ENCODE assay signal across 32 cellular contexts in genomic region chr12:30843211-30843610, GRCh38.
"Had no signal": no experiment of that assay in that cellular context is flagged by ENCODE, and none has a peak within 500 bp of the region (broad histone marks: within the 10 kb centered on the region; RNA-seq: fewer than 3 reads in every experiment).

No MANE protein-coding gene starts in this region.

- H3K27me3 Mint-ChIP-seq: activated naive CD4-positive, alpha-beta T cell treated with anti-CD3 and anti-CD28 coated beads, Interleukin-2, amount 10 ng/mL, durations not matched to agents 7 days and 5 days; activated naive CD4-positive, alpha-beta T cell treated with anti-CD3 and anti-CD28 coated beads, Interleukin-2, amount 50 U/mL, for 24 hours; activated T-cell treated with anti-CD3 and anti-CD28 coated beads, Interleukin-2, amount 50 U/mL, for 24 hours; central memory CD8-positive, alpha-beta T cell had no signal

- H3K27ac Mint-ChIP-seq: activated B cell treated with CpG ODN at 0.5 μM for 24 hours; activated CD4-positive, alpha-beta memory T cell treated with anti-CD3 and anti-CD28 coated beads, Interleukin-2, amount 10 ng/mL, durations not matched to agents 7 days and 5 days; activated CD4-positive, alpha-beta T cell treated with anti-CD3 and anti-CD28 coated beads, Interleukin-2, amount 10 ng/mL, durations not matched to agents 24 days and 14 days; activated CD8-positive, alpha-beta memory T cell treated with anti-CD3 and anti-CD28 coated beads, Interleukin-2, amount 10 ng/mL, durations not matched to agents 7 days and 5 days; activated CD8-positive, alpha-beta T cell treated with anti-CD3 and anti-CD28 coated beads, Interleukin-2, amount 10 ng/mL, durations not matched to agents 7 days and 5 days; activated naive CD4-positive, alpha-beta T cell treated with anti-CD3 and anti-CD28 coated beads, Interleukin-2, amount 10 ng/mL, durations not matched to agents 7 days and 5 days; activated naive CD4-positive, alpha-beta T cell treated with anti-CD3 and anti-CD28 coated beads, Interleukin-2, amount 50 U/mL, for 24 hours; activated naive CD8-positive, alpha-beta T cell; activated naive CD8-positive, alpha-beta T cell treated with anti-CD3 and anti-CD28 coated beads, Interleukin-2, amount 10 ng/mL, durations not matched to agents 7 days and 5 days; activated naive CD8-positive, alpha-beta T cell treated with anti-CD3 and anti-CD28 coated beads, Interleukin-2, amount 50 U/mL, for 24 hours; activated T-cell treated with anti-CD3 and anti-CD28 coated beads, Interleukin-2, amount 50 U/mL, for 24 hours; activated T-helper 2 cell treated with anti-CD3 and anti-CD28 coated beads, Interferon-gamma antibody, Interleukin-2, Interleukin-4, amounts not matched to agents 10 μg/mL and 5 μg/mL and 100 μg/mL, durations not matched to agents 14 hours and 24 hours and 36 hours; brain; T-helper 17 cell had no signal

- DNase-seq: activated B cell treated with CpG ODN at 0.5 μM for 24 hours; activated CD4-positive, alpha-beta memory T cell treated with anti-CD3 and anti-CD28 coated beads, Interleukin-2, amount 10 ng/mL, durations not matched to agents 7 days and 5 days; activated CD4-positive, alpha-beta T cell treated with anti-CD3 and anti-CD28 coated beads for 4 hours; activated CD4-positive, alpha-beta T cell treated with anti-CD3 and anti-CD28 coated beads, Interleukin-2, amount 10 ng/mL, durations not matched to agents 24 days and 14 days; activated CD4-positive, alpha-beta T cell treated with anti-CD3 and anti-CD28 coated beads, Interleukin-2, amount 50 U/mL, for 1 hour; activated CD4-positive, alpha-beta T cell treated with anti-CD3 and anti-CD28 coated beads, Interleukin-2, amount 50 U/mL, for 4 hours; activated CD4-positive, CD25-positive, alpha-beta regulatory T cell treated with anti-CD3 and anti-CD28 coated beads, Interleukin-2, amount 50 U/mL, for 72 hours; activated CD8-positive, alpha-beta memory T cell treated with anti-CD3 and anti-CD28 coated beads for 24 hours; activated CD8-positive, alpha-beta memory T cell treated with anti-CD3 and anti-CD28 coated beads, Interleukin-2, amount 10 ng/mL, durations not matched to agents 7 days and 5 days; activated CD8-positive, alpha-beta memory T cell treated with anti-CD3 and anti-CD28 coated beads, Interleukin-2, amount 50 U/mL, for 48 hours; activated CD8-positive, alpha-beta T cell treated with anti-CD3 and anti-CD28 coated beads, Interleukin-2, amount 10 ng/mL, durations not matched to agents 7 days and 5 days; activated effector memory CD4-positive, alpha-beta T cell treated with Interleukin-2 at 50 U/mL for 16 hours; activated gamma-delta T cell; activated naive CD4-positive, alpha-beta T cell treated with anti-CD3 and anti-CD28 coated beads, Interleukin-2, amount 10 ng/mL, durations not matched to agents 7 days and 5 days; activated naive CD4-positive, alpha-beta T cell treated with Interleukin-2 at 50 U/mL for 16 hours; activated naive CD8-positive, alpha-beta T cell treated with anti-CD3 and anti-CD28 coated beads, Interleukin-2, amount 10 ng/mL, durations not matched to agents 7 days and 5 days; activated naive CD8-positive, alpha-beta T cell treated with anti-CD3 and anti-CD28 coated beads, Interleukin-2, amount 50 U/mL, for 24 hours; activated T-cell treated with anti-CD3 and anti-CD28 coated beads, Interleukin-2, amount 50 U/mL, for 24 hours; activated T-cell treated with anti-CD3 and anti-CD28 coated beads, Interleukin-2, amount 50 U/mL, for 48 hours; amygdala; anterior cingulate cortex; caudate nucleus; cerebellar nuclear complex; T-helper 17 cell had no signal

- H3K4me3 ChIP-seq: ascending aorta, cardiac muscle cell had no signal

- H3K4me1 Mint-ChIP-seq: activated B cell treated with CpG ODN at 0.5 μM for 24 hours; activated CD4-positive, alpha-beta memory T cell treated with anti-CD3 and anti-CD28 coated beads, Interleukin-2, amount 10 ng/mL, durations not matched to agents 7 days and 5 days; activated CD8-positive, alpha-beta memory T cell treated with anti-CD3 and anti-CD28 coated beads, Interleukin-2, amount 10 ng/mL, durations not matched to agents 7 days and 5 days; activated naive CD4-positive, alpha-beta T cell treated with anti-CD3 and anti-CD28 coated beads, Interleukin-2, amount 10 ng/mL, durations not matched to agents 7 days and 5 days; activated naive CD4-positive, alpha-beta T cell treated with anti-CD3 and anti-CD28 coated beads, Interleukin-2, amount 50 U/mL, for 24 hours; brain; central memory CD8-positive, alpha-beta T cell had no signal

- H3K27ac ChIP-seq: ascending aorta, cardiac muscle cell, VCaP had no signal

- H3K4me1 ChIP-seq: ascending aorta had no signal

- H3K9me3 ChIP-seq: ascending aorta had no signal

- H3K27me3 ChIP-seq: ascending aorta, cardiac muscle cell had no signal

- H3K9me3 Mint-ChIP-seq: activated B cell treated with CpG ODN at 0.5 μM for 24 hours; activated CD4-positive, alpha-beta memory T cell treated with anti-CD3 and anti-CD28 coated beads, Interleukin-2, amount 10 ng/mL, durations not matched to agents 7 days and 5 days; activated CD4-positive, alpha-beta T cell treated with anti-CD3 and anti-CD28 coated beads, Interleukin-2, amount 10 ng/mL, durations not matched to agents 24 days and 14 days; activated naive CD4-positive, alpha-beta T cell treated with anti-CD3 and anti-CD28 coated beads, Interleukin-2, amount 10 ng/mL, durations not matched to agents 7 days and 5 days; activated naive CD4-positive, alpha-beta T cell treated with anti-CD3 and anti-CD28 coated beads, Interleukin-2, amount 50 U/mL, for 24 hours; activated naive CD8-positive, alpha-beta T cell treated with anti-CD3 and anti-CD28 coated beads, Interleukin-2, amount 10 ng/mL, durations not matched to agents 7 days and 5 days; activated naive CD8-positive, alpha-beta T cell treated with anti-CD3 and anti-CD28 coated beads, Interleukin-2, amount 50 U/mL, for 24 hours; activated T-cell treated with anti-CD3 and anti-CD28 coated beads, Interleukin-2, amount 50 U/mL, for 24 hours; activated T-helper 2 cell treated with anti-CD3 and anti-CD28 coated beads, Interferon-gamma antibody, Interleukin-2, Interleukin-4, amounts not matched to agents 10 μg/mL and 5 μg/mL and 100 μg/mL, durations not matched to agents 14 hours and 24 hours and 36 hours; central memory CD8-positive, alpha-beta T cell had no signal

- H3K4me3 Mint-ChIP-seq: activated B cell treated with CpG ODN at 0.5 μM for 24 hours; activated CD4-positive, alpha-beta memory T cell treated with anti-CD3 and anti-CD28 coated beads, Interleukin-2, amount 10 ng/mL, durations not matched to agents 7 days and 5 days; activated CD4-positive, alpha-beta T cell treated with anti-CD3 and anti-CD28 coated beads, Interleukin-2, amount 10 ng/mL, durations not matched to agents 24 days and 14 days; activated CD8-positive, alpha-beta memory T cell treated with anti-CD3 and anti-CD28 coated beads, Interleukin-2, amount 10 ng/mL, durations not matched to agents 7 days and 5 days; activated CD8-positive, alpha-beta T cell treated with anti-CD3 and anti-CD28 coated beads, Interleukin-2, amount 10 ng/mL, durations not matched to agents 7 days and 5 days; activated naive CD4-positive, alpha-beta T cell treated with anti-CD3 and anti-CD28 coated beads, Interleukin-2, amount 10 ng/mL, durations not matched to agents 7 days and 5 days; activated naive CD4-positive, alpha-beta T cell treated with anti-CD3 and anti-CD28 coated beads, Interleukin-2, amount 50 U/mL, for 24 hours; activated naive CD8-positive, alpha-beta T cell; activated naive CD8-positive, alpha-beta T cell treated with anti-CD3 and anti-CD28 coated beads, Interleukin-2, amount 10 ng/mL, durations not matched to agents 7 days and 5 days; activated naive CD8-positive, alpha-beta T cell treated with anti-CD3 and anti-CD28 coated beads, Interleukin-2, amount 50 U/mL, for 24 hours; activated T-cell treated with anti-CD3 and anti-CD28 coated beads, Interleukin-2, amount 50 U/mL, for 24 hours; brain; central memory CD8-positive, alpha-beta T cell; T-helper 17 cell had no signal

- ATAC-seq: activated CD8-positive, alpha-beta memory T cell treated with anti-CD3 and anti-CD28 coated beads, Interleukin-2, amount 10 ng/mL, durations not matched to agents 7 days and 5 days; activated CD8-positive, alpha-beta T cell treated with anti-CD3 and anti-CD28 coated beads, Interleukin-2, amount 10 ng/mL, durations not matched to agents 7 days and 5 days; activated naive CD8-positive, alpha-beta T cell treated with anti-CD3 and anti-CD28 coated beads, Interleukin-2, amount 50 U/mL, for 24 hours; T-helper 17 cell had no signal

- H3K36me3 Mint-ChIP-seq: activated CD8-positive, alpha-beta memory T cell treated with anti-CD3 and anti-CD28 coated beads, Interleukin-2, amount 10 ng/mL, durations not matched to agents 7 days and 5 days; activated naive CD4-positive, alpha-beta T cell treated with anti-CD3 and anti-CD28 coated beads, Interleukin-2, amount 10 ng/mL, durations not matched to agents 7 days and 5 days; activated naive CD4-positive, alpha-beta T cell treated with anti-CD3 and anti-CD28 coated beads, Interleukin-2, amount 50 U/mL, for 24 hours; activated naive CD8-positive, alpha-beta T cell; activated naive CD8-positive, alpha-beta T cell treated with anti-CD3 and anti-CD28 coated beads, Interleukin-2, amount 10 ng/mL, durations not matched to agents 7 days and 5 days; brain had no signal

- H3K36me3 ChIP-seq: ascending aorta, cardiac muscle cell had no signal
